ENCODE assay signal across 13 cellular contexts in the genomic region with DNA sequence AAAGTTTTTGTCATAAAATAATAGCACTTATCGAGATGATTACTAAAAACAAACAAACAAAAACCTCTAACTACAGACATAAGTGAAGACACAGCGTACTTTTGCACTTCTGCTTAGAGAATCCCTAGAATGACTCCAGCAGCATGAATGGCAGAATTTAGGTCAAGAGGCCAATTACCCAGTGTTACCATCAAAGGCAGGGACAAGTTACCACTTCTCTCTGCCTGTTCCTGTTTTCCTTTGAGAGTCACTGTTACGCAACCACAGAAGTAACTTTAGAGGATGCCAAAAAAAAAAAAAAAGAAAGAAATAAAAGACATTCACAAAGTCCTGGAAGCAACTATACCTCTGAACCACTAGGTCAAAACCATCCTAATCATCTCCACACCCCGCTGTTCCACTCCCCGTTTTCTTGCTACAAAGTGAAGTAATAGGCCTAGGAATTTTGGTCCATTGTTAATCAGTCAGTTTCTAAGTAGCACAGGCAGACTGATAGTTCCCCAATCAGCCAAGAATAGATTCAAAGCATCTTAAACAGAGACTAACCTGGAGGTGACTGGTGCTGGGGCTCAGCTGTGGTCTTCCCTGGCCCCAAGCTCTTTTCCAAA. TPM values are rescaled to one million over a fixed set of nuclear protein-coding genes. Genes with fewer than 3 reads are reported as not detected.
DNase-seq lines count a peak whose midpoint lies in the region; ATAC-seq, FAIRE-seq and TF ChIP-seq lines count a peak whose summit lies in the region.
"Had no signal": no experiment of that assay in that cellular context is flagged by ENCODE, and none has a peak within 500 bp of the region (broad histone marks: within the 10 kb centered on the region; RNA-seq: fewer than 3 reads in every experiment).

No MANE protein-coding gene starts in this region.

- H3K4me1 Mint-ChIP-seq in T-helper 17 cell (peaks cover 21% of the 10 kb centered on the region), WTC11 (peaks cover 32% of the 10 kb centered on the region)

- FAIRE-seq in urothelium cell line (lab: Jason Lieb, UNC), result no peak
- FAIRE-seq: HTR-8/SVneo had no signal

- H3K27me3 Mint-ChIP-seq in T-helper 17 cell (peaks cover 3% of the 10 kb centered on the region), WTC11 (ENCODE audit: low read depth) (no peaks in the 10 kb centered on the region)

- no peaks in the 10 kb centered on the region for H3K9me3 Mint-ChIP-seq in WTC11
- H3K9me3 Mint-ChIP-seq: activated naive CD8-positive, alpha-beta T cell treated with anti-CD3 and anti-CD28 coated beads for 36 hours; HFFc6 had no signal

- H3K4me3 ChIP-seq in fibroblast of villous mesenchyme (ENCODE audit: low read depth, low read length), result no peak overlapping the region

- TF ChIP-seq CTCF in fibroblast of villous mesenchyme (IDR thresholded peaks at IDR 0.05; ENCODE audit: insufficient read depth, low read depth, low read length) (no peak), GM13977 (IDR thresholded peaks at IDR 0.05; ENCODE audit: extremely low read depth, insufficient read depth, missing control alignments) (no peak), WTC11 (IDR thresholded peaks at IDR 0.05) (no peak)

- no peak overlapping the region for H3K4me3 Mint-ChIP-seq in T-helper 17 cell
- no peak overlapping the region for H3K4me3 Mint-ChIP-seq in WTC11
- H3K4me3 Mint-ChIP-seq: activated naive CD8-positive, alpha-beta T cell treated with anti-CD3 and anti-CD28 coated beads for 36 hours; HFFc6 had no signal

- H3K9me3 ChIP-seq in T-helper 17 cell (ENCODE audit: control insufficient read depth, low read length, poor library complexity, severe bottlenecking), result no peaks in the 10 kb centered on the region

- DNase-seq in KBM-7, result peak; percentile 43
- no peak for DNase-seq in T-helper 17 cell
- peak; percentile 37 for DNase-seq in fibroblast of villous mesenchyme (ENCODE audit: low read depth)
- DNase-seq in sciatic nerve (ENCODE audit: low spot score), result no peak
- no peak for DNase-seq in GM13977 (ENCODE audit: low spot score)
- no peak for DNase-seq in urothelium cell line (ENCODE audit: low spot score)
- DNase-seq in WTC11 (ENCODE audit: low spot score), result no peak
- DNase-seq: activated naive CD8-positive, alpha-beta T cell treated with anti-CD3 and anti-CD28 coated beads for 36 hours; HFFc6; NCI-H82; occipital lobe had no signal

- intact Hi-C loops in sciatic nerve (cut with DNase I), result no loop called here

- H3K36me3 Mint-ChIP-seq in T-helper 17 cell (ENCODE audit: low read depth) (no peaks in the 10 kb centered on the region), WTC11 (no peaks in the 10 kb centered on the region)

- POLR2A ChIA-PET in WTC11 (lab: Charles Lee), result no interaction called here

- CTCF ChIA-PET in WTC11 (lab: Charles Lee), result no interaction called here

- H3K27ac Mint-ChIP-seq in T-helper 17 cell (peak overlapping the region; percentile 21), WTC11 (no peak overlapping the region)
- H3K27ac Mint-ChIP-seq: activated naive CD8-positive, alpha-beta T cell treated with anti-CD3 and anti-CD28 coated beads for 36 hours; HFFc6 had no signal

- in situ Hi-C loops in KBM-7 (cut with MboI; ENCODE audit: low pct_unique_long_range_greater_than_20kb, low sequenced_read_pairs) (no loop called here), GM13977 (cut with MboI; ENCODE audit: low pct_unique_long_range_greater_than_20kb, low sequenced_read_pairs, unreplicated experiment) (no loop called here)

- ATAC-seq in T-helper 17 cell (no peak), sciatic nerve (peak; percentile 84), WTC11 (no peak), HG03469 (IDR thresholded peaks at IDR 0.05; ENCODE audit: unreplicated experiment) (no peak)

TF ChIP-seq in WTC11, 78 proteins besides CTCF, POLR2A, EP300 and RAD21:
- TF ChIP-seq GABPB1 (CRISPR knock-in tag; IDR thresholded peaks at IDR 0.05), result no peak
- TF ChIP-seq MXD4 (CRISPR knock-in tag; IDR thresholded peaks at IDR 0.05; ENCODE audit: borderline replicate concordance), result no peak
- no peak for TF ChIP-seq NFE2L1 (CRISPR knock-in tag; IDR thresholded peaks at IDR 0.05)
- TF ChIP-seq IRF2 (CRISPR knock-in tag; IDR thresholded peaks at IDR 0.05; ENCODE audit: borderline replicate concordance, low read depth), result no peak
- TF ChIP-seq, protein P1, sequence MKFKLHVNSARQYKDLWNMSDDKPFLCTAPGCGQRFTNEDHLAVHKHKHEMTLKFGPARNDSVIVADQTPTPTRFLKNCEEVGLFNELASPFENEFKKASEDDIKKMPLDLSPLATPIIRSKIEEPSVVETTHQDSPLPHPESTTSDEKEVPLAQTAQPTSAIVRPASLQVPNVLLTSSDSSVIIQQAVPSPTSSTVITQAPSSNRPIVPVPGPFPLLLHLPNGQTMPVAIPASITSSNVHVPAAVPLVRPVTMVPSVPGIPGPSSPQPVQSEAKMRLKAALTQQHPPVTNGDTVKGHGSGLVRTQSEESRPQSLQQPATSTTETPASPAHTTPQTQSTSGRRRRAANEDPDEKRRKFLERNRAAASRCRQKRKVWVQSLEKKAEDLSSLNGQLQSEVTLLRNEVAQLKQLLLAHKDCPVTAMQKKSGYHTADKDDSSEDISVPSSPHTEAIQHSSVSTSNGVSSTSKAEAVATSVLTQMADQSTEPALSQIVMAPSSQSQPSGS (CRISPR knock-in tag; IDR thresholded peaks at IDR 0.05; ENCODE audit: borderline replicate concordance, low read depth), result no peak
- TF ChIP-seq ZNF532 (CRISPR knock-in tag; IDR thresholded peaks at IDR 0.05; ENCODE audit: borderline replicate concordance), result no peak
- TF ChIP-seq, protein P2, sequence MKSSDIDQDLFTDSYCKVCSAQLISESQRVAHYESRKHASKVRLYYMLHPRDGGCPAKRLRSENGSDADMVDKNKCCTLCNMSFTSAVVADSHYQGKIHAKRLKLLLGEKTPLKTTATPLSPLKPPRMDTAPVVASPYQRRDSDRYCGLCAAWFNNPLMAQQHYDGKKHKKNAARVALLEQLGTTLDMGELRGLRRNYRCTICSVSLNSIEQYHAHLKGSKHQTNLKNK (CRISPR knock-in tag; IDR thresholded peaks at IDR 0.05), result no peak
- TF ChIP-seq, protein P3, sequence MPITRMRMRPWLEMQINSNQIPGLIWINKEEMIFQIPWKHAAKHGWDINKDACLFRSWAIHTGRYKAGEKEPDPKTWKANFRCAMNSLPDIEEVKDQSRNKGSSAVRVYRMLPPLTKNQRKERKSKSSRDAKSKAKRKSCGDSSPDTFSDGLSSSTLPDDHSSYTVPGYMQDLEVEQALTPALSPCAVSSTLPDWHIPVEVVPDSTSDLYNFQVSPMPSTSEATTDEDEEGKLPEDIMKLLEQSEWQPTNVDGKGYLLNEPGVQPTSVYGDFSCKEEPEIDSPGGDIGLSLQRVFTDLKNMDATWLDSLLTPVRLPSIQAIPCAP (CRISPR knock-in tag; IDR thresholded peaks at IDR 0.05), result no peak
- TF ChIP-seq CREM (CRISPR knock-in tag; IDR thresholded peaks at IDR 0.05), result no peak
TF ChIP-seq in WTC11: peak in this region for 0.

RNA-seq across cellular contexts. Expression of gene FMN1, which starts 41.9 kb away (rescaled TPM):
- total RNA-seq in T-helper 17 cell (10 to 100 TPM; 18.7 to 35.2 TPM), fibroblast of villous mesenchyme (4.5 and 8.6 TPM in 2 replicates), sciatic nerve (10.0 TPM), WTC11 (2021) (3.6 to 4.5 TPM (median 4.1 TPM) in 3 replicates)

Comparison
In these comparisons a context has a peak if more than half of its experiments do, and no peak if none do; other contexts are left out.
1. DNase-seq: peak in KBM-7 (single experiment) and fibroblast of villous mesenchyme (single experiment); none in T-helper 17 cell (0 of 3), sciatic nerve (single experiment), GM13977 (single experiment), urothelium cell line (single experiment) and WTC11 (single experiment).